Comparison of ENCODE assay signal across 8 cellular contexts in genomic region chr19:34773555-34773864, GRCh38. TPM values are rescaled to one million over a fixed set of nuclear protein-coding genes. Genes with fewer than 3 reads are reported as not detected.
DNase-seq lines count a peak whose midpoint lies in the region; ATAC-seq and TF ChIP-seq lines count a peak whose summit lies in the region.

No MANE protein-coding gene starts in this region.

- H3K9ac ChIP-seq in stomach smooth muscle (ENCODE audit: low read length in 2 of 2): no peak overlapping the region

- peaks cover 0 to 3% of the 10 kb centered on the region in 2 donors for H3K9me3 ChIP-seq in stomach smooth muscle (ENCODE audit: control insufficient read depth in 2 of 2, low read length in 2 of 2)

- H3K27ac Mint-ChIP-seq in T-helper 2 cell treated with Interferon-gamma antibody and Interleukin-4, amounts not matched to agents 5 μg/mL and 100 μg/mL, for 36 hours: no peak overlapping the region
- H3K27ac Mint-ChIP-seq in activated T-helper 17 cell treated with anti-CD3 and anti-CD28 coated beads, Interleukin-2, amount 50 U/mL, for 72 hours: peak overlapping the region; percentile 80
- peak overlapping the region in 1 of 6 donors; percentile 87 for H3K27ac Mint-ChIP-seq in immature natural killer cell
- H3K27ac Mint-ChIP-seq in CD14-positive monocyte: no peak overlapping the region

- intact Hi-C loops in CD14-positive monocyte (cut with micrococcal nuclease): loop anchor here (5.0 kb wide), 2 partner anchors 41 to 96 kb away; partner anchors contain the start of genes SCGB2B2 (in 1 of the 2), ZNF181 (in 1 of the 2) and ZNF302 (in 1 of the 2)

- TF ChIP-seq CTCF in CD14-positive monocyte (IDR thresholded peaks at IDR 0.05): no peak

- peaks cover 11% of the 10 kb centered on the region for H3K4me1 ChIP-seq in stomach smooth muscle (ENCODE audit: control insufficient read depth, insufficient read depth, low read length)

- peak overlapping the region; percentile 91 for H3K4me3 Mint-ChIP-seq in T-helper 2 cell treated with Interferon-gamma antibody and Interleukin-4, amounts not matched to agents 5 μg/mL and 100 μg/mL, for 36 hours
- H3K4me3 Mint-ChIP-seq in activated T-helper 17 cell treated with anti-CD3 and anti-CD28 coated beads, Interleukin-2, amount 50 U/mL, for 72 hours: peak overlapping the region; percentile 90
- H3K4me3 Mint-ChIP-seq in immature natural killer cell (peak overlapping the region; percentile 95 to 97 (median 96)), CD14-positive monocyte (no peak overlapping the region)

- DNase-seq in T-helper 2 cell treated with Interferon-gamma antibody and Interleukin-4, amounts not matched to agents 5 μg/mL and 100 μg/mL, for 36 hours (ENCODE audit: low spot score): no peak
- no peak for DNase-seq in T-helper 2 cell
- no peak for DNase-seq in immature natural killer cell
- DNase-seq in NCI-H2196 treated with DMSO at 0.1 percent for 48 hours (lab: John Stamatoyannopoulos, UW; ENCODE audit: unreplicated experiment): no peak
- DNase-seq in CD14-positive monocyte (ENCODE audit: low spot score): no peak
- DNase-seq in NCI-H1105 treated with DMSO at 0.1 percent for 48 hours (lab: John Stamatoyannopoulos, UW): no peak

- no peaks in the 10 kb centered on the region for H3K27me3 ChIP-seq in stomach smooth muscle (ENCODE audit: control insufficient read depth in 1 of 2, insufficient read depth in 2 of 2, low read length in 2 of 2)

- H3K4me1 Mint-ChIP-seq in T-helper 2 cell treated with Interferon-gamma antibody and Interleukin-4, amounts not matched to agents 5 μg/mL and 100 μg/mL, for 36 hours (ENCODE audit: low read depth): peaks cover 9% of the 10 kb centered on the region
- H3K4me1 Mint-ChIP-seq in activated T-helper 17 cell treated with anti-CD3 and anti-CD28 coated beads, Interleukin-2, amount 50 U/mL, for 72 hours: peaks cover 13% of the 10 kb centered on the region
- H3K4me1 Mint-ChIP-seq in immature natural killer cell (peaks cover 18 to 23% of the 10 kb centered on the region in 2 donors), CD14-positive monocyte (peaks cover 12% of the 10 kb centered on the region)

- peak overlapping the region; percentile 94 to 95 for H3K4me3 ChIP-seq in stomach smooth muscle (ENCODE audit: low read length in 2 of 2)

- no peak for ATAC-seq in activated T-helper 17 cell treated with anti-CD3 and anti-CD28 coated beads, Interleukin-2, amount 50 U/mL, for 72 hours (replicated peaks)

- H3K27me3 Mint-ChIP-seq in T-helper 2 cell treated with Interferon-gamma antibody and Interleukin-4, amounts not matched to agents 5 μg/mL and 100 μg/mL, for 36 hours (ENCODE audit: low read depth): no peaks in the 10 kb centered on the region
- H3K27me3 Mint-ChIP-seq in activated T-helper 17 cell treated with anti-CD3 and anti-CD28 coated beads, Interleukin-2, amount 50 U/mL, for 72 hours: peaks cover 4% of the 10 kb centered on the region
- H3K27me3 Mint-ChIP-seq in immature natural killer cell (ENCODE audit: low read depth in 3 of 3) (peaks cover 1 to 9% (median 7%) of the 10 kb centered on the region in 3 donors), CD14-positive monocyte (ENCODE audit: low read depth in 3 of 3) (peaks cover 5 to 7% (median 5%) of the 10 kb centered on the region in 3 donors)

- H3K36me3 ChIP-seq in stomach smooth muscle (ENCODE audit: control insufficient read depth in 2 of 2, insufficient read depth in 2 of 2, low read length in 2 of 2): peaks cover 7 to 9% of the 10 kb centered on the region in 2 donors

- H3K9me3 Mint-ChIP-seq in T-helper 2 cell treated with Interferon-gamma antibody and Interleukin-4, amounts not matched to agents 5 μg/mL and 100 μg/mL, for 36 hours: peaks cover 34% of the 10 kb centered on the region
- no peaks in the 10 kb centered on the region for H3K9me3 Mint-ChIP-seq in activated T-helper 17 cell treated with anti-CD3 and anti-CD28 coated beads, Interleukin-2, amount 50 U/mL, for 72 hours
- H3K9me3 Mint-ChIP-seq in immature natural killer cell: peaks cover 0 to 1% (median 0%) of the 10 kb centered on the region in 6 donors
- H3K9me3 Mint-ChIP-seq in CD14-positive monocyte: peaks cover 28 to 65% (median 47%) of the 10 kb centered on the region in 7 donors

- no peak overlapping the region for H3K27ac ChIP-seq in stomach smooth muscle (ENCODE audit: low read length)

- peaks cover 1% of the 10 kb centered on the region for H3K36me3 Mint-ChIP-seq in T-helper 2 cell treated with Interferon-gamma antibody and Interleukin-4, amounts not matched to agents 5 μg/mL and 100 μg/mL, for 36 hours (ENCODE audit: low read depth)
- H3K36me3 Mint-ChIP-seq in activated T-helper 17 cell treated with anti-CD3 and anti-CD28 coated beads, Interleukin-2, amount 50 U/mL, for 72 hours (ENCODE audit: low read depth): peaks cover 1% of the 10 kb centered on the region
- H3K36me3 Mint-ChIP-seq in immature natural killer cell: peaks cover 0 to 8% (median 2%) of the 10 kb centered on the region in 3 donors
- peaks cover 4 to 9% of the 10 kb centered on the region in 2 donors for H3K36me3 Mint-ChIP-seq in CD14-positive monocyte

RNA-seq across cellular contexts. Expression of gene ZNF599, which starts 0.5 kb away (rescaled TPM):
- 1 to 10 TPM; 3.1 to 3.4 TPM for total RNA-seq in activated T-helper 17 cell treated with anti-CD3 and anti-CD28 coated beads, Interleukin-2, amount 50 U/mL, for 72 hours
- polyA plus RNA-seq in immature natural killer cell (1 to 10 TPM; 4.0 to 8.9 (median 8.8) TPM), CD14-positive monocyte (under 1 TPM; 0.85 to 0.99 TPM)

RNA-seq across cellular contexts. Expression of gene ZNF181, which starts 39.5 kb away (rescaled TPM):
- total RNA-seq in activated T-helper 17 cell treated with anti-CD3 and anti-CD28 coated beads, Interleukin-2, amount 50 U/mL, for 72 hours: 1 to 10 TPM; 2.4 to 2.6 TPM
- polyA plus RNA-seq in immature natural killer cell: 10 to 100 TPM in 2 of 3 donors, 1 to 10 TPM in 1; 10.0 to 16.0 (median 10.1) TPM
- polyA plus RNA-seq in CD14-positive monocyte: 1 to 10 TPM; 2.3 to 5.7 TPM

Comparison
In these comparisons a context has a peak if more than half of its experiments do, and no peak if none do; other contexts are left out.
1. H3K4me3 Mint-ChIP-seq: peak in T-helper 2 cell treated with Interferon-gamma antibody and Interleukin-4, amounts not matched to agents 5 μg/mL and 100 μg/mL, for 36 hours (single experiment), activated T-helper 17 cell treated with anti-CD3 and anti-CD28 coated beads, Interleukin-2, amount 50 U/mL, for 72 hours (single experiment) and immature natural killer cell (5 of 5); none in CD14-positive monocyte (0 of 2).